Comparison of ENCODE assay signal across 8 cellular contexts in the genomic region with DNA sequence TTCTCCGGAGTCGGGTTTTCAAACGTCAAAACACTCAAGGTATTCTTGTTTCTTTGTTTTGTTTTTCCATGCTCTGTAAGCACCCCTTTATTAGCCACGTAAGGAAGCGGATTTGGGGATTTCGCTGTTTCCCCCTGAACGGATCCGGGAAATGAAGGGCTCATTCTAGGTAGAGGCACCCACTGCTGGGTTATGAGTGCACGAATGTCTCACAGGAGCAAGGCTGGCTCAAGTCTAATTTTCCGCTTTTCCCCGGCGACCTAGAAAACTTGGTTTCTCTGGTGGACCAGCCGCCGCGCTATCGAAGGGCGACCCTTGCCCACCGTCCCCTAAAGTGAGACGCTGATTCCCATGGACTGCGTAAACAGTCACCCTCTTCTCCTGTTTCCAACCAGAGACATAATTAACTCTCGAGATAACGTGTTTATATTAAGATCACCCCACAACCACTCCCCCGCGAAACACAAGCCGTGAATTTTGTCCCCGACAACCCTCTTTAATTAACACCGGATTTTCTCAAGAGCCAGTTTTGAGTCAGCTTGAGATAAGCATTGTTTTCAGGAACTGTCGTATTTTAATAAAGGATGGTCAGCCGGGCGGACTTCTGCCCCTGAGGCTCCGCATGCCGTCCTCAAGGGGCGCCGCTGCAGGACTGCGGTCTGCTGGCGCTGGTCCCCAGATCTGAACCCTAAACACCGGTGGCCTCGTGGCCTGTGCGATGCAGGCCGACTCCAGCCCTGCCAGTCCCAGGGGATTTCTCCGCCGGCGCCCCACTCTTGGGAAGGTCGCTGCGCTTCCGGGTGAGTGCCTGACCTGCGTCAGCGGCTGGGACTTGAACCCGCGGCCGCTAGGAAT. TPM values are rescaled to one million over a fixed set of nuclear protein-coding genes. Genes with fewer than 3 reads are reported as not detected.
DNase-seq lines count a peak whose midpoint lies in the region; ATAC-seq and TF ChIP-seq lines count a peak whose summit lies in the region.

No MANE protein-coding gene starts in this region.

- 2 to 5% methylated on average over 29 to 51 of the region's 51 CpGs for WGBS in body of pancreas, 2 donors
- 3% methylated on average over 51 of the region's 51 CpGs for WGBS in smooth muscle cell (ENCODE audit: low lambda C conversion rate)

- H3K27me3 ChIP-seq in body of pancreas, result no peaks in the 10 kb centered on the region
- H3K27me3 ChIP-seq in smooth muscle cell (ENCODE audit: low read depth), result peaks cover 58% of the 10 kb centered on the region

- peak in 2 of 3 donors; percentile 34 to 43 for TF ChIP-seq POLR2A in body of pancreas (IDR thresholded peaks at IDR 0.05)

- no peaks in the 10 kb centered on the region for H3K79me2 ChIP-seq in smooth muscle cell (ENCODE audit: low read depth)

- H3K9me3 ChIP-seq in body of pancreas, result peaks cover 0 to 9% (median 0%) of the 10 kb centered on the region in 3 donors
- no peaks in the 10 kb centered on the region for H3K9me3 ChIP-seq in smooth muscle cell (replicated peaks; ENCODE audit: low read depth)

- H3K4me3 ChIP-seq in HFF-Myc (replicated peaks; ENCODE audit: low read depth, low read length) (peak overlapping the region; percentile 36), body of pancreas (peak overlapping the region; percentile 27 to 34), smooth muscle cell (peak overlapping the region; percentile 55)

- H3K36me3 ChIP-seq in body of pancreas (replicated peaks in 1 of 2; ENCODE audit: insufficient read depth in 1 of 2, low read depth in 2 of 2) (no peaks in the 10 kb centered on the region), smooth muscle cell (ENCODE audit: low read depth) (no peaks in the 10 kb centered on the region)

- H3K9ac ChIP-seq in smooth muscle cell (ENCODE audit: low read depth), result no peak overlapping the region

- H3K27ac ChIP-seq in body of pancreas (peak overlapping the region; percentile 60 to 73 (median 65)), smooth muscle cell (ENCODE audit: low read depth) (no peak overlapping the region)

- no peaks in the 10 kb centered on the region for H3F3A ChIP-seq in smooth muscle cell (ENCODE audit: low read depth)

- peak overlapping the region; percentile 78 for H2AFZ ChIP-seq in smooth muscle cell (ENCODE audit: low read depth)

- TF ChIP-seq CTCF in HFF-Myc (IDR thresholded peaks at IDR 0.05; ENCODE audit: low read depth, low read length, missing control alignments) (peak; percentile 18), body of pancreas (IDR thresholded peaks at IDR 0.05) (peak; percentile 6 to 67 (median 59)), smooth muscle cell (IDR thresholded peaks at IDR 0.05; ENCODE audit: borderline replicate concordance, insufficient read depth, poor library complexity, severe bottlenecking) (peak; percentile 39)

- H4K20me1 ChIP-seq in smooth muscle cell (ENCODE audit: low read depth), result no peaks in the 10 kb centered on the region

- H3K4me1 ChIP-seq in body of pancreas (no peaks in the 10 kb centered on the region), smooth muscle cell (ENCODE audit: low read depth) (peaks cover 6% of the 10 kb centered on the region)

- DNase-seq in HFF-Myc (ENCODE audit: extremely low read depth, low read depth) (no peak), body of pancreas (peak; percentile 65 to 75 (median 67)), inferior parietal cortex (ENCODE audit: extremely low spot score) (peak; percentile 14), smooth muscle cell (lab: John Stamatoyannopoulos, UW; ENCODE audit: unreplicated experiment) (no peak), NCI-H1048 (lab: John Stamatoyannopoulos, UW) (no peak), HUDEP-2 (lab: John Stamatoyannopoulos, UW; ENCODE audit: unreplicated experiment in 76 of 76) (no peak), epidermal melanocyte (ENCODE audit: insufficient read length, low spot score) (no peak), occipital lobe (lab: John Stamatoyannopoulos, UW) (no peak)

- ATAC-seq in body of pancreas, result peak; percentile 73

- H3K4me2 ChIP-seq in smooth muscle cell, result peak overlapping the region; percentile 86

- intact Hi-C loops in body of pancreas (cut with DNase I), result no loop called here

RNA-seq across cellular contexts. Expression of a gene that starts 0.5 kb away (rescaled TPM):
- total RNA-seq in body of pancreas (10 to 100 TPM; 12.2 to 13.2 TPM), smooth muscle cell (0.22 and 0.45 TPM in 2 replicates), occipital lobe (21.2 TPM)
- polyA plus RNA-seq in smooth muscle cell, result not detected in 2 replicates

Comparison
In these comparisons a context has a peak if more than half of its experiments do, and no peak if none do; other contexts are left out.
1. DNase-seq: peak in body of pancreas (4 of 4) and inferior parietal cortex (single experiment); none in HFF-Myc (single experiment), smooth muscle cell (single experiment), NCI-H1048 (single experiment), HUDEP-2 (0 of 76), epidermal melanocyte (single experiment) and occipital lobe (single experiment).
2. Peak in every context shown above with its lines, with median percentiles within 50 percentile points of each other: H3K4me3 ChIP-seq and CTCF ChIP-seq.